In genomic region chr10:68989317-68989990, GRCh38 we compare ENCODE assay signal across 8 cellular contexts. TPM values are rescaled to one million over a fixed set of nuclear protein-coding genes. Genes with fewer than 3 reads are reported as not detected.
DNase-seq lines count a peak whose midpoint lies in the region; ATAC-seq, FAIRE-seq and TF ChIP-seq lines count a peak whose summit lies in the region.

No MANE protein-coding gene starts in this region.

- TF ChIP-seq CTCF in K562 (IDR thresholded peaks at IDR 0.05 in 2 of 3, conservative IDR thresholded peaks at IDR 0.05 in 1 of 3; ENCODE audit: insufficient read depth in 2 of 3, low read depth in 1 of 3, low read length in 3 of 3) = no peak
- no peak for TF ChIP-seq CTCF in HepG2 (CRISPR knock-in tag; IDR thresholded peaks at IDR 0.05)
- no peak for TF ChIP-seq CTCF in tibial nerve (IDR thresholded peaks at IDR 0.05)

- 12% methylated on average over 22 of the region's 22 CpGs for WGBS in K562 (ENCODE audit: insufficient coverage, low coverage, missing lambda C conversion rate)
- 31% methylated on average over 13 of the region's 22 CpGs for WGBS in HepG2 (ENCODE audit: low lambda C conversion rate)
- 15 to 16% methylated on average over 22 of the region's 22 CpGs for WGBS in tibial nerve, 2 donors

- H3K9ac ChIP-seq in K562 (ENCODE audit: insufficient read depth in 1 of 2, low read depth in 2 of 2, low read length in 2 of 2) (peak overlapping the region; percentile 79 to 96), HepG2 (ENCODE audit: insufficient read depth, low read depth, low read length) (peak overlapping the region; percentile 77)

- H3K79me2 ChIP-seq in K562 (ENCODE audit: control insufficient read depth, insufficient read depth, low read length) (peaks cover 38% of the 10 kb centered on the region), HepG2 (ENCODE audit: insufficient read depth, low read length) (peaks cover 41% of the 10 kb centered on the region)

- H3K36me3 ChIP-seq in K562 (ENCODE audit: control insufficient read depth, insufficient read depth, low read length) = peaks cover 16% of the 10 kb centered on the region; the same call in 2 of the 3 replicates
- peaks cover 1 to 7% of the 10 kb centered on the region in 2 experiments; a peak in 2 of 5 replicates for H3K36me3 ChIP-seq in HepG2 (replicated peaks in 1 of 2; ENCODE audit: control insufficient read depth in 1 of 2, insufficient read depth in 2 of 2, low read length in 2 of 2)
- peaks cover 0 to 11% (median 0%) of the 10 kb centered on the region in 3 donors for H3K36me3 ChIP-seq in tibial nerve

- no peaks in the 10 kb centered on the region for H3K9me1 ChIP-seq in K562 (ENCODE audit: control insufficient read depth, insufficient read depth, low read length)

- H3K4me1 ChIP-seq in K562 (replicated peaks in 1 of 2; ENCODE audit: control insufficient read depth in 2 of 2, insufficient read depth in 2 of 2, low read length in 2 of 2) (peaks cover 5 to 18% of the 10 kb centered on the region in 2 experiments; a peak in 3 of 5 replicates), HepG2 (ENCODE audit: insufficient read depth, low read length) (peaks cover 38% of the 10 kb centered on the region), tibial nerve (peaks cover 0 to 59% (median 40%) of the 10 kb centered on the region in 4 donors)

- TF ChIP-seq RAD21 in K562 (CRISPR knock-in tag; conservative IDR thresholded peaks at IDR 0.05 in 1 of 2, IDR thresholded peaks at IDR 0.05 in 1 of 2) (no peak), HepG2 (CRISPR knock-in tag; IDR thresholded peaks at IDR 0.05) (no peak)

- FAIRE-seq in K562 (lab: Jason Lieb, UNC) (peak; percentile 54), HepG2 (lab: Jason Lieb, UNC) (no peak)

- CTCF ChIA-PET in K562 (lab: Yijun Ruan, JAX; ENCODE audit: low intra/inter-chr PET ratio) = no interaction called here
- CTCF ChIA-PET in HepG2 (lab: Yijun Ruan, JAX; ENCODE audit: low intra/inter-chr PET ratio, low total read pairs) = no interaction called here

- in situ Hi-C loops in K562 (cut with MboI) = no loop called here
- in situ Hi-C loops in HepG2 (cut with HindIII; ENCODE audit: extremely low pct_ligation_motif_present, low pct_unique_long_range_greater_than_20kb) = no loop called here

- no peak for TF ChIP-seq EP300 in K562 (IDR thresholded peaks at IDR 0.05; ENCODE audit: low read length)
- no peak for TF ChIP-seq EP300 in HepG2 (IDR thresholded peaks at IDR 0.05; ENCODE audit: low read depth in 2 of 2, low read length in 2 of 2)
- no peak for TF ChIP-seq EP300 in HepG2 (CRISPR knock-in tag; IDR thresholded peaks at IDR 0.05; ENCODE audit: borderline replicate concordance)
- TF ChIP-seq EP300 in tibial nerve (IDR thresholded peaks at IDR 0.05) = no peak

- no peaks in the 10 kb centered on the region for H3K9me3 ChIP-seq in K562 (replicated peaks; ENCODE audit: control insufficient read depth, insufficient read depth, low read depth, low read length)
- H3K9me3 ChIP-seq in HepG2 (ENCODE audit: low read length) = no peaks in the 10 kb centered on the region
- no peaks in the 10 kb centered on the region for H3K9me3 ChIP-seq in tibial nerve

- H2AFZ ChIP-seq in K562 (ENCODE audit: low read depth, low read length) (peak overlapping the region; percentile 98), HepG2 (ENCODE audit: low read length) (peak overlapping the region; percentile 20)

- H3K4me3 ChIP-seq in K562 = peak overlapping the region; percentile 77
- H3K4me3 ChIP-seq in HepG2 (replicated peaks in 1 of 3; ENCODE audit: insufficient read depth in 1 of 3, low read depth in 2 of 3, low read length in 3 of 3) = peak overlapping the region; percentile 73 to 91 (median 79)
- peak overlapping the region; percentile 88 to 99 (median 97) for H3K4me3 ChIP-seq in tibial nerve

- TF ChIP-seq POLR2A in K562 (conservative IDR thresholded peaks at IDR 0.05) (no peak), HepG2 (IDR thresholded peaks at IDR 0.05; ENCODE audit: insufficient read depth in 1 of 2, low read depth in 2 of 2, low read length in 2 of 2) (no peak), tibial nerve (IDR thresholded peaks at IDR 0.05) (no peak)

- no peaks in the 10 kb centered on the region for H3K27me3 ChIP-seq in K562 (ENCODE audit: control insufficient read depth in 2 of 2, insufficient read depth in 2 of 2, low read length in 2 of 2)
- no peaks in the 10 kb centered on the region; a peak in 1 of 5 replicates for H3K27me3 ChIP-seq in HepG2 (ENCODE audit: control insufficient read depth in 1 of 2, insufficient read depth in 2 of 2, low read length in 2 of 2)
- no peaks in the 10 kb centered on the region for H3K27me3 ChIP-seq in tibial nerve

- peak; percentile 22 for DNase-seq in AG08396 (ENCODE audit: low spot score)
- peak in 1 of 4 experiments; percentile 46 for DNase-seq in K562 (ENCODE audit: extremely low read depth in 1 of 4, low spot score in 3 of 4)
- DNase-seq in HepG2 (ENCODE audit: low spot score) = no peak
- DNase-seq in tibial nerve (ENCODE audit: low spot score in 2 of 2) = no peak
- DNase-seq in GF-D8 (lab: John Stamatoyannopoulos, UW) = no peak

- peak overlapping the region; percentile 65 for H3K27ac ChIP-seq in K562 (ENCODE audit: extremely low read depth, low read depth, low read length)
- peak overlapping the region; percentile 67 for H3K27ac ChIP-seq in HepG2 (ENCODE audit: extremely low read length, insufficient read depth, low read length)
- H3K27ac ChIP-seq in tibial nerve = peak overlapping the region; percentile 69 to 93 (median 90)

- H4K20me1 ChIP-seq in K562 (replicated peaks; ENCODE audit: control insufficient read depth, insufficient read depth, low read length) (no peaks in the 10 kb centered on the region), HepG2 (ENCODE audit: insufficient read depth, low read length) (no peaks in the 10 kb centered on the region)

- POLR2A ChIA-PET in K562 (lab: Yijun Ruan, JAX) = interaction anchor here (1.0 to 2.5 kb wide), 4 partner anchors 12 to 31 kb away, joined by 3 to 10 read pairs (median 4); no protein-coding TSS in a partner anchor
- POLR2A ChIA-PET in HepG2 (lab: Yijun Ruan, JAX) = interaction anchor here (1.4 kb wide), 1 partner anchor 8 kb away, joined by 3 read pairs; no protein-coding TSS in a partner anchor

- H3K4me2 ChIP-seq in K562 (ENCODE audit: insufficient read depth, low read length) (peak overlapping the region; percentile 95), HepG2 (ENCODE audit: low read depth, low read length) (peak overlapping the region; percentile 87)

- BruUV-seq in K562 (replicated peaks; lab: Mats Ljungman, UMichigan) = no TSS peak
- BruUV-seq in HepG2 (replicated peaks; lab: Mats Ljungman, UMichigan) = no TSS peak

- ATAC-seq in HG03064 (IDR thresholded peaks at IDR 0.05; ENCODE audit: low read depth, unreplicated experiment) (peak; percentile 4), K562 (peak; percentile 16), HepG2 (peak; percentile 23), HG02759 (IDR thresholded peaks at IDR 0.05; ENCODE audit: unreplicated experiment) (no peak), GM18868 (IDR thresholded peaks at IDR 0.05; ENCODE audit: unreplicated experiment) (no peak)

- intact Hi-C loops in K562 (cut with micrococcal nuclease) = loop anchor here (5.0 kb wide), 2 partner anchors 233 to 423 kb away; partner anchors contain the start of gene HKDC1
- intact Hi-C loops in HepG2 (cut with micrococcal nuclease; ENCODE audit: unreplicated experiment) = loop anchor here (5.0 kb wide), 1 partner anchor 188 kb away; no protein-coding TSS in a partner anchor

RNA-seq across cellular contexts. Expression of gene KIFBP, which starts 0.9 kb away (rescaled TPM):
- total RNA-seq in K562 (2011; cell fraction: chromatin; rRNA removed; ENCODE audit: low replicate concordance) = 11.1 and 16.5 TPM in 2 replicates
- total RNA-seq in K562 (2011; cell fraction: nucleolus; rRNA removed) = 7.5 and 8.2 TPM in 2 replicates
- total RNA-seq in K562 (2011; cell fraction: nucleoplasm; rRNA removed) = 8.2 and 12.1 TPM in 2 replicates
- total RNA-seq in K562 (2014; rRNA removed) (13.8 and 17.3 TPM in 2 replicates), K562 (2014; rRNA removed; fragmentation: Illumina TruSeq; extraction: Trizol) (18.8 and 20.1 TPM in 2 replicates), K562 (2015; rRNA removed; fragmentation: Illumina TruSeq; extraction: Trizol) (18.7 and 19.7 TPM in 2 replicates), K562 (2021) (13.8 and 14.8 TPM in 2 replicates), HepG2 (2016; rRNA removed; fragmentation: Illumina TruSeq; extraction: Trizol) (21.9 and 29.9 TPM in 2 replicates), tibial nerve (10 to 100 TPM; 28.0 to 51.3 (median 43.5) TPM)
- polyA plus RNA-seq in K562 (2011; rRNA removed) (17.0 and 22.1 TPM in 2 replicates), K562 (2014; fragmentation: Illumina TruSeq; extraction: Trizol) (19.9 and 23.2 TPM in 2 replicates), K562 (2014; fragmentation: Nextera tagmentation; extraction: Ambion mirVana) (1 to 10 TPM; 5.6 to 8.8 TPM), K562 (2014; rRNA removed) (13.9 TPM in 2 replicates), HepG2 (2011; rRNA removed) (10.3 and 13.0 TPM in 2 replicates)
- 6.9 and 8.8 TPM in 2 replicates for polyA plus RNA-seq in K562 (2011; cell fraction: cytosol; rRNA removed)
- 9.5 and 9.7 TPM in 2 replicates for polyA plus RNA-seq in K562 (2011; cell fraction: nucleus; rRNA removed)
- 13.0 and 14.2 TPM in 2 replicates for polyA plus RNA-seq in K562 (2012)
- polyA minus RNA-seq in K562 (2011; rRNA and poly(A)+ RNA removed) = 18.2 TPM in 2 replicates
- 10.7 and 11.3 TPM in 2 replicates for polyA minus RNA-seq in K562 (2011; cell fraction: cytosol; rRNA and poly(A)+ RNA removed)
- polyA minus RNA-seq in K562 (2011; cell fraction: nucleus; rRNA and poly(A)+ RNA removed) = 6.1 and 8.1 TPM in 2 replicates
- total RNA-seq in HepG2 (2016; cell fraction: cytosol; rRNA removed; fragmentation: Illumina TruSeq; extraction: Trizol; ENCODE audit: low read depth) = 2.1 and 3.2 TPM in 2 replicates
- total RNA-seq in HepG2 (2016; cell fraction: insoluble cytoplasmic fraction; rRNA removed; fragmentation: Illumina TruSeq; extraction: Trizol) = 22.5 and 30.2 TPM in 2 replicates
- 5.7 and 6.6 TPM in 2 replicates for total RNA-seq in HepG2 (2016; cell fraction: membrane; rRNA removed; fragmentation: Illumina TruSeq; extraction: Trizol)
- 14.0 and 14.4 TPM in 2 replicates for total RNA-seq in HepG2 (2016; cell fraction: nucleus; rRNA removed; fragmentation: Illumina TruSeq; extraction: Trizol)
- polyA plus RNA-seq in HepG2 (2011; cell fraction: cytosol; rRNA removed) = 6.1 and 10.0 TPM in 2 replicates
- 8.3 and 8.5 TPM in 2 replicates for polyA plus RNA-seq in HepG2 (2011; cell fraction: nucleus; rRNA removed)
- polyA plus RNA-seq in HepG2 (2012) = 11.3 and 12.4 TPM in 2 replicates
- polyA plus RNA-seq in HepG2 (2016; cell fraction: cytosol; fragmentation: Illumina TruSeq; extraction: Trizol; ENCODE audit: low read depth) = 1.2 and 1.3 TPM in 2 replicates
- 28.3 and 31.0 TPM in 2 replicates for polyA plus RNA-seq in HepG2 (2016; cell fraction: insoluble cytoplasmic fraction; fragmentation: Illumina TruSeq; extraction: Trizol; ENCODE audit: low read depth)
- 2.6 and 3.7 TPM in 2 replicates for polyA plus RNA-seq in HepG2 (2016; cell fraction: membrane; fragmentation: Illumina TruSeq; extraction: Trizol; ENCODE audit: low read depth)
- polyA plus RNA-seq in HepG2 (2016; cell fraction: nucleus; fragmentation: Illumina TruSeq; extraction: Trizol; ENCODE audit: insufficient read depth, low read depth) = 18.9 and 22.7 TPM in 2 replicates
- 4.7 and 10.6 TPM in 2 replicates for polyA minus RNA-seq in HepG2 (2011; rRNA and poly(A)+ RNA removed; ENCODE audit: low replicate concordance)
- 10.0 and 13.3 TPM in 2 replicates for polyA minus RNA-seq in HepG2 (2011; cell fraction: cytosol; rRNA and poly(A)+ RNA removed)
- 13.7 and 14.5 TPM in 2 replicates for polyA minus RNA-seq in HepG2 (2011; cell fraction: nucleus; rRNA and poly(A)+ RNA removed)

RNA-seq across cellular contexts. Expression of gene DDX21, which starts 33.5 kb away (rescaled TPM):
- total RNA-seq in K562 (2011; cell fraction: chromatin; rRNA removed; ENCODE audit: low replicate concordance) = 24.6 and 87.4 TPM in 2 replicates
- 18.5 and 23.7 TPM in 2 replicates for total RNA-seq in K562 (2011; cell fraction: nucleolus; rRNA removed)
- 44.2 and 62.0 TPM in 2 replicates for total RNA-seq in K562 (2011; cell fraction: nucleoplasm; rRNA removed)
- 278 and 289 TPM in 2 replicates for total RNA-seq in K562 (2014; rRNA removed)
- total RNA-seq in K562 (2014; rRNA removed; fragmentation: Illumina TruSeq; extraction: Trizol) = 320 and 383 TPM in 2 replicates
- total RNA-seq in K562 (2015; rRNA removed; fragmentation: Illumina TruSeq; extraction: Trizol) = 278 and 305 TPM in 2 replicates
- 250 and 281 TPM in 2 replicates for total RNA-seq in K562 (2021)
- polyA plus RNA-seq in K562 (2011; rRNA removed) = 160 and 257 TPM in 2 replicates
- polyA plus RNA-seq in K562 (2011; cell fraction: cytosol; rRNA removed) = 48.3 and 116 TPM in 2 replicates
- polyA plus RNA-seq in K562 (2011; cell fraction: nucleus; rRNA removed) = 40.3 and 53.8 TPM in 2 replicates
- 125 and 177 TPM in 2 replicates for polyA plus RNA-seq in K562 (2012)
- 317 and 365 TPM in 2 replicates for polyA plus RNA-seq in K562 (2014; fragmentation: Illumina TruSeq; extraction: Trizol)
- 100 to 1,000 TPM; 143 to 156 TPM for polyA plus RNA-seq in K562 (2014; fragmentation: Nextera tagmentation; extraction: Ambion mirVana)
- polyA plus RNA-seq in K562 (2014; rRNA removed) = 237 and 254 TPM in 2 replicates
- 370 and 393 TPM in 2 replicates for polyA minus RNA-seq in K562 (2011; rRNA and poly(A)+ RNA removed)
- 119 and 152 TPM in 2 replicates for polyA minus RNA-seq in K562 (2011; cell fraction: cytosol; rRNA and poly(A)+ RNA removed)
- 23.7 and 51.9 TPM in 2 replicates for polyA minus RNA-seq in K562 (2011; cell fraction: nucleus; rRNA and poly(A)+ RNA removed)
- total RNA-seq in HepG2 (2016; rRNA removed; fragmentation: Illumina TruSeq; extraction: Trizol) = 147 and 243 TPM in 2 replicates
- total RNA-seq in HepG2 (2016; cell fraction: cytosol; rRNA removed; fragmentation: Illumina TruSeq; extraction: Trizol; ENCODE audit: low read depth) = 18.5 and 21.4 TPM in 2 replicates
- total RNA-seq in HepG2 (2016; cell fraction: insoluble cytoplasmic fraction; rRNA removed; fragmentation: Illumina TruSeq; extraction: Trizol) = 150 and 235 TPM in 2 replicates
- 41.7 and 49.4 TPM in 2 replicates for total RNA-seq in HepG2 (2016; cell fraction: membrane; rRNA removed; fragmentation: Illumina TruSeq; extraction: Trizol)
- total RNA-seq in HepG2 (2016; cell fraction: nucleus; rRNA removed; fragmentation: Illumina TruSeq; extraction: Trizol) = 84.4 and 87.8 TPM in 2 replicates
- polyA plus RNA-seq in HepG2 (2011; rRNA removed) = 44.6 and 52.5 TPM in 2 replicates
- polyA plus RNA-seq in HepG2 (2011; cell fraction: cytosol; rRNA removed) = 26.0 and 44.8 TPM in 2 replicates
- polyA plus RNA-seq in HepG2 (2011; cell fraction: nucleus; rRNA removed) = 12.2 and 19.6 TPM in 2 replicates
- 81.8 and 92.3 TPM in 2 replicates for polyA plus RNA-seq in HepG2 (2012)
- polyA plus RNA-seq in HepG2 (2016; cell fraction: cytosol; fragmentation: Illumina TruSeq; extraction: Trizol; ENCODE audit: low read depth) = 3.2 and 3.7 TPM in 2 replicates
- polyA plus RNA-seq in HepG2 (2016; cell fraction: insoluble cytoplasmic fraction; fragmentation: Illumina TruSeq; extraction: Trizol; ENCODE audit: low read depth) = 164 and 173 TPM in 2 replicates
- 12.7 and 16.7 TPM in 2 replicates for polyA plus RNA-seq in HepG2 (2016; cell fraction: membrane; fragmentation: Illumina TruSeq; extraction: Trizol; ENCODE audit: low read depth)
- 79.6 and 82.3 TPM in 2 replicates for polyA plus RNA-seq in HepG2 (2016; cell fraction: nucleus; fragmentation: Illumina TruSeq; extraction: Trizol; ENCODE audit: insufficient read depth, low read depth)
- 27.9 and 56.7 TPM in 2 replicates for polyA minus RNA-seq in HepG2 (2011; rRNA and poly(A)+ RNA removed; ENCODE audit: low replicate concordance)
- 59.1 and 64.1 TPM in 2 replicates for polyA minus RNA-seq in HepG2 (2011; cell fraction: cytosol; rRNA and poly(A)+ RNA removed)
- 33.7 and 45.9 TPM in 2 replicates for polyA minus RNA-seq in HepG2 (2011; cell fraction: nucleus; rRNA and poly(A)+ RNA removed)
- 10 to 100 TPM; 39.3 to 49.5 (median 41.1) TPM for total RNA-seq in tibial nerve

Comparison
In these comparisons a context has a peak if more than half of its experiments do, and no peak if none do; other contexts are left out.
1. ATAC-seq: peak in HG03064 (single experiment), K562 (single experiment) and HepG2 (single experiment); none in HG02759 (single experiment) and GM18868 (single experiment).
2. Peak in every context shown above with its lines, with median percentiles within 50 percentile points of each other: H3K27ac ChIP-seq and H3K4me3 ChIP-seq.